Comparison of ENCODE assay signal across 8 cellular contexts in the genomic region with DNA sequence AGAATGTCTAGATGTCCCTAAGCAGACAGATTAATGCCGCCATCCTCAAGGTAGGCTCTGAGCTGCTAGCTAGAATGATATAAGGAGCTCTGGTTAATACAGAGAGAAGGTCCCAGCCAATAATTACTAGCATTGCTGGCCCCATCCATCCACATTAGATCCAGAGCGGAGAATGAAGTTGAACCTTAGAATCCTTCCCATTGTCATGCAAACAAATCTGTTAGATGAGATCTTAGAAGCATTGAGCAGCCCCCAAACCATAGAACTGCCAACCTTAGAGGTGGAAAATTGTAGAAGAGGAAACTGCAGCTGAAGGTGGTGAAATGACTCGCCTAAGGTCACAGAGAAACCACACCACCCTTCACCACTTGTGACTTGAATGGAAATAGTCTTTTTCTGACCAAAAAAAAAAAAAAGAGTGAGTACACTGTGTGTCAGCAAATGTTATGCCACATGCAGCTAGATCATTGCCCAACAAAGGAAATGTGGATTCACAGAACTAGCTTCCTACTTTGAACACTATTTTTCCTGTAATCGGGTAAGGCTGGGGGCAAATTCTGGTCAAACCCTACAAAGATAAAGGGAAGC.
DNase-seq lines count a peak whose midpoint lies in the region; ATAC-seq, FAIRE-seq and TF ChIP-seq lines count a peak whose summit lies in the region.

No MANE protein-coding gene starts in this region.

- POLR2A ChIA-PET in WTC11 (lab: Charles Lee): no interaction called here

- H3K27me3 Mint-ChIP-seq in activated T-cell treated with anti-CD3 and anti-CD28 coated beads, Interleukin-2, amount 50 U/mL, for 24 hours: no peaks in the 10 kb centered on the region
- H3K27me3 Mint-ChIP-seq in WTC11 (ENCODE audit: low read depth): no peaks in the 10 kb centered on the region

- peak; percentile 84 for FAIRE-seq in GM19239 (lab: Jason Lieb, UNC)

- CTCF ChIA-PET in WTC11 (lab: Charles Lee): interaction anchor here (1.2 to 1.8 kb wide), 2 partner anchors 20 to 284 kb away, joined by 3 read pairs; no protein-coding TSS in a partner anchor

- DNase-seq in A172 (ENCODE audit: low spot score): peak; percentile 18
- DNase-seq in GM19239 (ENCODE audit: insufficient read length, low spot score): no peak
- DNase-seq in activated T-cell treated with anti-CD3 and anti-CD28 coated beads, Interleukin-2, amount 50 U/mL, for 24 hours: no peak
- DNase-seq in medulla oblongata (ENCODE audit: extremely low spot score): peak; percentile 40
- DNase-seq in WTC11 (ENCODE audit: low spot score): no peak
- DNase-seq in cerebellar cortex (ENCODE audit: low spot score): no peak
- DNase-seq in NCI-H345 (lab: John Stamatoyannopoulos, UW): no peak

- peaks cover 90% of the 10 kb centered on the region for H3K4me1 Mint-ChIP-seq in activated T-cell treated with anti-CD3 and anti-CD28 coated beads, Interleukin-2, amount 50 U/mL, for 24 hours (ENCODE audit: low read depth)
- H3K4me1 Mint-ChIP-seq in WTC11: peaks cover 17% of the 10 kb centered on the region

- H3K9me3 Mint-ChIP-seq in activated T-cell treated with anti-CD3 and anti-CD28 coated beads, Interleukin-2, amount 50 U/mL, for 24 hours: peaks cover 38% of the 10 kb centered on the region
- H3K9me3 Mint-ChIP-seq in WTC11: peaks cover 13% of the 10 kb centered on the region

- H3K36me3 Mint-ChIP-seq in activated T-cell treated with anti-CD3 and anti-CD28 coated beads, Interleukin-2, amount 50 U/mL, for 24 hours (ENCODE audit: low read depth): peaks cover 26% of the 10 kb centered on the region
- peaks cover 5% of the 10 kb centered on the region; the same call in 1 of the 2 replicates for H3K36me3 Mint-ChIP-seq in WTC11

- ATAC-seq in HG03280 (IDR thresholded peaks at IDR 0.05; ENCODE audit: unreplicated experiment): peak; percentile 82
- no peak for ATAC-seq in WTC11

- peak overlapping the region; percentile 53 for H3K4me3 Mint-ChIP-seq in activated T-cell treated with anti-CD3 and anti-CD28 coated beads, Interleukin-2, amount 50 U/mL, for 24 hours
- no peak overlapping the region for H3K4me3 Mint-ChIP-seq in WTC11

- no peak for TF ChIP-seq CTCF in WTC11 (IDR thresholded peaks at IDR 0.05)

- H3K27ac Mint-ChIP-seq in activated T-cell treated with anti-CD3 and anti-CD28 coated beads, Interleukin-2, amount 50 U/mL, for 24 hours: peak overlapping the region; percentile 98
- H3K27ac Mint-ChIP-seq in WTC11: no peak overlapping the region

TF ChIP-seq in WTC11, 78 proteins besides CTCF, POLR2A, EP300 and RAD21:
- TF ChIP-seq MYBL2 (CRISPR knock-in tag; IDR thresholded peaks at IDR 0.05) (no peak), ZNF138 (CRISPR knock-in tag; conservative IDR thresholded peaks at IDR 0.05) (no peak), RELA (CRISPR knock-in tag; IDR thresholded peaks at IDR 0.05; ENCODE audit: borderline replicate concordance) (no peak), OVOL2 (CRISPR knock-in tag; IDR thresholded peaks at IDR 0.05; ENCODE audit: borderline replicate concordance) (no peak), ZNF219 (CRISPR knock-in tag; IDR thresholded peaks at IDR 0.05; ENCODE audit: borderline replicate concordance) (no peak), NR1H2 (CRISPR knock-in tag; IDR thresholded peaks at IDR 0.05) (no peak), CBFB (CRISPR knock-in tag; IDR thresholded peaks at IDR 0.05; ENCODE audit: low read depth) (no peak), JUN (CRISPR knock-in tag; IDR thresholded peaks at IDR 0.05) (no peak), ZBTB21 (CRISPR knock-in tag; IDR thresholded peaks at IDR 0.05; ENCODE audit: borderline replicate concordance) (no peak), ZNF263 (CRISPR knock-in tag; IDR thresholded peaks at IDR 0.05; ENCODE audit: low read depth) (no peak), PRRX2 (CRISPR knock-in tag; IDR thresholded peaks at IDR 0.05) (no peak), ZNF396 (CRISPR knock-in tag; IDR thresholded peaks at IDR 0.05; ENCODE audit: borderline replicate concordance) (no peak), ZNF416 (CRISPR knock-in tag; IDR thresholded peaks at IDR 0.05) (no peak)
- TF ChIP-seq, protein P1, sequence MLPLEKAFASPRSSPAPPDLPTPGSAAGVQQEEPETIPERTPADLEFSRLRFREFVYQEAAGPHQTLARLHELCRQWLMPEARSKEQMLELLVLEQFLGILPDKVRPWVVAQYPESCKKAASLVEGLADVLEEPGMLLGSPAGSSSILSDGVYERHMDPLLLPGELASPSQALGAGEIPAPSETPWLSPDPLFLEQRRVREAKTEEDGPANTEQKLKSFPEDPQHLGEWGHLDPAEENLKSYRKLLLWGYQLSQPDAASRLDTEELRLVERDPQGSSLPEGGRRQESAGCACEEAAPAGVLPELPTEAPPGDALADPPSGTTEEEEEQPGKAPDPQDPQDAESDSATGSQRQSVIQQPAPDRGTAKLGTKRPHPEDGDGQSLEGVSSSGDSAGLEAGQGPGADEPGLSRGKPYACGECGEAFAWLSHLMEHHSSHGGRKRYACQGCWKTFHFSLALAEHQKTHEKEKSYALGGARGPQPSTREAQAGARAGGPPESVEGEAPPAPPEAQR (CRISPR knock-in tag; IDR thresholded peaks at IDR 0.05): no peak
- TF ChIP-seq, protein P2, sequence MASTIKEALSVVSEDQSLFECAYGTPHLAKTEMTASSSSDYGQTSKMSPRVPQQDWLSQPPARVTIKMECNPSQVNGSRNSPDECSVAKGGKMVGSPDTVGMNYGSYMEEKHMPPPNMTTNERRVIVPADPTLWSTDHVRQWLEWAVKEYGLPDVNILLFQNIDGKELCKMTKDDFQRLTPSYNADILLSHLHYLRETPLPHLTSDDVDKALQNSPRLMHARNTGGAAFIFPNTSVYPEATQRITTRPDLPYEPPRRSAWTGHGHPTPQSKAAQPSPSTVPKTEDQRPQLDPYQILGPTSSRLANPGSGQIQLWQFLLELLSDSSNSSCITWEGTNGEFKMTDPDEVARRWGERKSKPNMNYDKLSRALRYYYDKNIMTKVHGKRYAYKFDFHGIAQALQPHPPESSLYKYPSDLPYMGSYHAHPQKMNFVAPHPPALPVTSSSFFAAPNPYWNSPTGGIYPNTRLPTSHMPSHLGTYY (CRISPR knock-in tag; IDR thresholded peaks at IDR 0.05): no peak
- TF ChIP-seq, protein P3, sequence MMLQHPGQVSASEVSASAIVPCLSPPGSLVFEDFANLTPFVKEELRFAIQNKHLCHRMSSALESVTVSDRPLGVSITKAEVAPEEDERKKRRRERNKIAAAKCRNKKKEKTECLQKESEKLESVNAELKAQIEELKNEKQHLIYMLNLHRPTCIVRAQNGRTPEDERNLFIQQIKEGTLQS (CRISPR knock-in tag; conservative IDR thresholded peaks at IDR 0.05): no peak
- TF ChIP-seq, protein P4, sequence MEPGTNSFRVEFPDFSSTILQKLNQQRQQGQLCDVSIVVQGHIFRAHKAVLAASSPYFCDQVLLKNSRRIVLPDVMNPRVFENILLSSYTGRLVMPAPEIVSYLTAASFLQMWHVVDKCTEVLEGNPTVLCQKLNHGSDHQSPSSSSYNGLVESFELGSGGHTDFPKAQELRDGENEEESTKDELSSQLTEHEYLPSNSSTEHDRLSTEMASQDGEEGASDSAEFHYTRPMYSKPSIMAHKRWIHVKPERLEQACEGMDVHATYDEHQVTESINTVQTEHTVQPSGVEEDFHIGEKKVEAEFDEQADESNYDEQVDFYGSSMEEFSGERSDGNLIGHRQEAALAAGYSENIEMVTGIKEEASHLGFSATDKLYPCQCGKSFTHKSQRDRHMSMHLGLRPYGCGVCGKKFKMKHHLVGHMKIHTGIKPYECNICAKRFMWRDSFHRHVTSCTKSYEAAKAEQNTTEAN (CRISPR knock-in tag; IDR thresholded peaks at IDR 0.05): no peak
- TF ChIP-seq, protein P5, sequence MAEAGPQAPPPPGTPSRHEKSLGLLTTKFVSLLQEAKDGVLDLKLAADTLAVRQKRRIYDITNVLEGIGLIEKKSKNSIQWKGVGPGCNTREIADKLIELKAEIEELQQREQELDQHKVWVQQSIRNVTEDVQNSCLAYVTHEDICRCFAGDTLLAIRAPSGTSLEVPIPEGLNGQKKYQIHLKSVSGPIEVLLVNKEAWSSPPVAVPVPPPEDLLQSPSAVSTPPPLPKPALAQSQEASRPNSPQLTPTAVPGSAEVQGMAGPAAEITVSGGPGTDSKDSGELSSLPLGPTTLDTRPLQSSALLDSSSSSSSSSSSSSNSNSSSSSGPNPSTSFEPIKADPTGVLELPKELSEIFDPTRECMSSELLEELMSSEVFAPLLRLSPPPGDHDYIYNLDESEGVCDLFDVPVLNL (CRISPR knock-in tag; IDR thresholded peaks at IDR 0.05; ENCODE audit: borderline replicate concordance, low read depth): no peak
TF ChIP-seq in WTC11: peak in this region for 0.

Comparison
In these comparisons a context has a peak if more than half of its experiments do, and no peak if none do; other contexts are left out.
1. DNase-seq: peak in A172 (single experiment) and medulla oblongata (single experiment); none in GM19239 (single experiment), activated T-cell treated with anti-CD3 and anti-CD28 coated beads, Interleukin-2, amount 50 U/mL, for 24 hours (single experiment), WTC11 (single experiment), cerebellar cortex (single experiment) and NCI-H345 (single experiment).